Comparison of ENCODE assay signal across 14 cellular contexts in genomic region chr11:118052581-118053206, GRCh38. TPM values are rescaled to one million over a fixed set of nuclear protein-coding genes. Genes with fewer than 3 reads are reported as not detected.
DNase-seq lines count a peak whose midpoint lies in the region; ATAC-seq and TF ChIP-seq lines count a peak whose summit lies in the region.
"Had no signal": no experiment of that assay in that cellular context is flagged by ENCODE, and none has a peak within 500 bp of the region (broad histone marks: within the 10 kb centered on the region; RNA-seq: fewer than 3 reads in every experiment).

No MANE protein-coding gene starts in this region.

- H3K27me3 ChIP-seq in stomach, result no peaks in the 10 kb centered on the region
- H3K27me3 ChIP-seq: cardiac muscle cell, right lobe of liver had no signal

- no peaks in the 10 kb centered on the region for H3K36me3 Mint-ChIP-seq in activated naive CD4-positive, alpha-beta T cell treated with anti-CD3 and anti-CD28 coated beads, Interleukin-2, amount 50 U/mL, for 24 hours
- H3K36me3 Mint-ChIP-seq in activated B cell treated with CpG ODN at 0.5 μM for 24 hours (ENCODE audit: low read depth), result no peaks in the 10 kb centered on the region
- H3K36me3 Mint-ChIP-seq in effector memory CD8-positive, alpha-beta T cell (ENCODE audit: insufficient read depth), result peaks cover 7% of the 10 kb centered on the region
- H3K36me3 Mint-ChIP-seq: activated naive CD4-positive, alpha-beta T cell treated with anti-CD3 and anti-CD28 coated beads, Interleukin-2, amount 50 U/mL, for 72 hours had no signal

- TF ChIP-seq POLR2A in stomach (IDR thresholded peaks at IDR 0.05), result no peak

- no peak overlapping the region for H3K4me3 ChIP-seq in stomach
- H3K4me3 ChIP-seq: cardiac muscle cell, lung, right lobe of liver had no signal

- TF ChIP-seq CTCF in activated B cell treated with CpG ODN at 0.5 μM for 24 hours (IDR thresholded peaks at IDR 0.05) (no peak), stomach (IDR thresholded peaks at IDR 0.05) (no peak)

- POLR2A ChIA-PET in activated B cell treated with CpG ODN at 0.5 μM for 24 hours (lab: Charles Lee), result interaction anchor here (0.8 to 6.4 kb wide), 21 partner anchors 16 to 724 kb away, joined by 3 to 136 read pairs (median 10); partner anchors contain the start of genes FXYD2 and IL10RA

- peak overlapping the region; percentile 2 for H3K4me3 Mint-ChIP-seq in activated naive CD4-positive, alpha-beta T cell treated with anti-CD3 and anti-CD28 coated beads, Interleukin-2, amount 50 U/mL, for 24 hours
- H3K4me3 Mint-ChIP-seq in activated B cell treated with CpG ODN at 0.5 μM for 24 hours, result no peak overlapping the region
- peak overlapping the region; percentile 63 to 76 for H3K4me3 Mint-ChIP-seq in effector memory CD8-positive, alpha-beta T cell
- H3K4me3 Mint-ChIP-seq: endodermal cell had no signal

- H3K9me3 Mint-ChIP-seq in activated naive CD4-positive, alpha-beta T cell treated with anti-CD3 and anti-CD28 coated beads, Interleukin-2, amount 50 U/mL, for 24 hours, result no peaks in the 10 kb centered on the region
- no peaks in the 10 kb centered on the region for H3K9me3 Mint-ChIP-seq in activated B cell treated with CpG ODN at 0.5 μM for 24 hours
- H3K9me3 Mint-ChIP-seq in effector memory CD8-positive, alpha-beta T cell, result no peaks in the 10 kb centered on the region
- H3K9me3 Mint-ChIP-seq: activated naive CD4-positive, alpha-beta T cell treated with anti-CD3 and anti-CD28 coated beads, Interleukin-2, amount 50 U/mL, for 72 hours; endodermal cell had no signal

- H3K4me1 ChIP-seq in stomach, result peaks cover 0 to 6% (median 0%) of the 10 kb centered on the region in 4 donors
- H3K4me1 ChIP-seq: right lobe of liver had no signal

- no peaks in the 10 kb centered on the region for H3K27me3 Mint-ChIP-seq in activated naive CD4-positive, alpha-beta T cell treated with anti-CD3 and anti-CD28 coated beads, Interleukin-2, amount 50 U/mL, for 24 hours
- H3K27me3 Mint-ChIP-seq in activated B cell treated with CpG ODN at 0.5 μM for 24 hours, result no peaks in the 10 kb centered on the region
- peaks cover 10 to 19% of the 10 kb centered on the region in 2 donors for H3K27me3 Mint-ChIP-seq in effector memory CD8-positive, alpha-beta T cell

- no peak for DNase-seq in activated naive CD4-positive, alpha-beta T cell treated with Interleukin-2 at 50 U/mL for 16 hours
- DNase-seq in activated B cell treated with CpG ODN at 0.5 μM for 24 hours, result no peak
- DNase-seq in effector memory CD8-positive, alpha-beta T cell, result no peak
- peak; percentile 22 for DNase-seq in stomach
- no peak for DNase-seq in NAMALWA (ENCODE audit: low spot score)
- no peak for DNase-seq in NK-92 treated with Interleukin-12 subunit alpha and Interleukin-12 subunit beta, amount 100 ng/mL, for 24 hours (lab: John Stamatoyannopoulos, UW)
- no peak for DNase-seq in epidermal melanocyte (ENCODE audit: insufficient read length, low spot score)

- ATAC-seq in activated B cell treated with CpG ODN at 0.5 μM for 24 hours (ENCODE audit: low read depth), result no peak
- no peak for ATAC-seq in effector memory CD8-positive, alpha-beta T cell (replicated peaks)

- WGBS in stomach, 5 donors, result 74 to 82% (median 79%) methylated on average over 10 to 13 of the region's 13 CpGs

- intact Hi-C loops in activated B cell treated with CpG ODN at 0.5 μM for 24 hours (cut with micrococcal nuclease) (loop anchor here (1.0 to 5.0 kb wide), 9 partner anchors 40 to 626 kb away; partner anchors contain the start of gene IL10RA), stomach (cut with DNase I; ENCODE audit: low total_unique reads) (loop anchor here (10.0 kb wide), 1 partner anchor 108 kb away; no protein-coding TSS in a partner anchor)

- CTCF ChIA-PET in activated B cell treated with CpG ODN at 0.5 μM for 24 hours (lab: Charles Lee), result interaction anchor here (0.7 to 9.5 kb wide), 42 partner anchors 9 to 627 kb away, joined by 3 to 294 read pairs (median 7); partner anchors contain the start of genes FXYD2 and IL10RA

- no peak overlapping the region for H3K27ac ChIP-seq in stomach
- H3K27ac ChIP-seq: cardiac muscle cell, right lobe of liver had no signal

- peaks cover 48% of the 10 kb centered on the region for H3K4me1 Mint-ChIP-seq in activated naive CD4-positive, alpha-beta T cell treated with anti-CD3 and anti-CD28 coated beads, Interleukin-2, amount 50 U/mL, for 24 hours
- H3K4me1 Mint-ChIP-seq in activated B cell treated with CpG ODN at 0.5 μM for 24 hours, result peaks cover 39% of the 10 kb centered on the region
- H3K4me1 Mint-ChIP-seq in effector memory CD8-positive, alpha-beta T cell (ENCODE audit: low read depth in 2 of 2), result peaks cover 46 to 57% of the 10 kb centered on the region in 2 donors

- no peaks in the 10 kb centered on the region for H3K9me3 ChIP-seq in stomach
- H3K9me3 ChIP-seq: right lobe of liver had no signal

- peak overlapping the region; percentile 20 for H3K27ac Mint-ChIP-seq in activated naive CD4-positive, alpha-beta T cell treated with anti-CD3 and anti-CD28 coated beads, Interleukin-2, amount 50 U/mL, for 24 hours
- H3K27ac Mint-ChIP-seq in activated B cell treated with CpG ODN at 0.5 μM for 24 hours, result peak overlapping the region; percentile 32
- peak overlapping the region; percentile 88 to 95 for H3K27ac Mint-ChIP-seq in effector memory CD8-positive, alpha-beta T cell
- H3K27ac Mint-ChIP-seq: endodermal cell had no signal

- no peak for TF ChIP-seq EP300 in stomach (IDR thresholded peaks at IDR 0.05)

- no peaks in the 10 kb centered on the region for H3K36me3 ChIP-seq in stomach
- H3K36me3 ChIP-seq: cardiac muscle cell, right lobe of liver had no signal

RNA-seq across cellular contexts. Expression of gene TMPRSS4, which starts 24.2 kb away (rescaled TPM):
- total RNA-seq in activated B cell treated with CpG ODN at 0.5 μM for 24 hours (not detected in 2 replicates), stomach (100 to 1,000 TPM in 1 of 5 donors, 10 to 100 TPM in 2, 1 to 10 TPM in 2; 4.7 to 498 (median 28.1) TPM)
- polyA plus RNA-seq in stomach, result 10 to 100 TPM in 1 of 3 donors, 1 to 10 TPM in 2; 7.0 to 84.7 (median 8.1) TPM
- total RNA-seq: activated naive CD4-positive, alpha-beta T cell treated with anti-CD3 and anti-CD28 coated beads, Interleukin-2, amount 50 U/mL, for 72 hours; cardiac muscle cell; endodermal cell; fibroblast of villous mesenchyme had no signal
- polyA plus RNA-seq: cardiac muscle cell had no signal

RNA-seq across cellular contexts. Expression of gene SMIM35, which starts 34.1 kb away (rescaled TPM):
- 1.8 and 1.9 TPM in 2 replicates for total RNA-seq in activated B cell treated with CpG ODN at 0.5 μM for 24 hours
- not detected for total RNA-seq in stomach
- polyA plus RNA-seq in stomach, result under 1 TPM in 1 of 3 donors, not detected in 2; 0.03 TPM
- total RNA-seq: activated naive CD4-positive, alpha-beta T cell treated with anti-CD3 and anti-CD28 coated beads, Interleukin-2, amount 50 U/mL, for 72 hours; cardiac muscle cell; endodermal cell; fibroblast of villous mesenchyme; right lobe of liver had no signal
- polyA plus RNA-seq: cardiac muscle cell had no signal

Comparison
In these comparisons a context has a peak if more than half of its experiments do, and no peak if none do; other contexts are left out.
1. H3K27ac Mint-ChIP-seq: peak in every context shown above with its lines; median percentile 92 in effector memory CD8-positive, alpha-beta T cell; 32 in activated B cell treated with CpG ODN at 0.5 μM for 24 hours; 20 in activated naive CD4-positive, alpha-beta T cell treated with anti-CD3 and anti-CD28 coated beads, Interleukin-2, amount 50 U/mL, for 24 hours.